In the genomic region with DNA sequence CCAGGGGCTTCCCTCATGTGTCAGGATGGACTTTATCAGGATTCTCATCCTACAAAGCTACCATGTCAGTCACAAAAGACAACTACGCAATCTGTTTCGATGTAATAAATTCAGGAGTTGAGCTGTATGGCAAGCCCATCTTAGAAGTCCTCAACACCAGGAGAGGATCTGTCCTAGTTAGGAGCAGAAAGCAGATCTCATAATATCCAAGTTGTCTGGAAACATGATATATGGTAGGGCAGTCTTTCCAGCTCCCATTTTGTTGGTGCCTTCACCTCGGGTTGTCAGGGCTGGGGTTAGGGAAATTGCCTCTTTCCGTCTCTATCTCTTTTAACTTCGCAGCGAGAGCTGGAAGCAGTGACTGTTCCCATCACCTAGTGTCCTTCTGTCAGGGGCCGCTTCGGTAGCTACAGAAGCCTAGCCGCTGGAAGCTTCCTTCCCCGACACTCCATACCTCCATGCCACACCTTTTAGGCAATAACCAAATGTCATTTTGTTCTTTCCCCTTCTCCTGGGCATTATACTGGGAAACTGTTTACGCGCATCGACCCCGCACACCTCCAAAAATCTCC, we compare ENCODE assay signal across 7 cellular contexts. TPM values are rescaled to one million over a fixed set of nuclear protein-coding genes. Genes with fewer than 3 reads are reported as not detected.
DNase-seq lines count a peak whose midpoint lies in the region; ATAC-seq and TF ChIP-seq lines count a peak whose summit lies in the region.

No MANE protein-coding gene starts in this region.

- H3K36me3 ChIP-seq in H7 (replicated peaks; ENCODE audit: control insufficient read depth, insufficient read depth, low read length): no peaks in the 10 kb centered on the region
- H3K36me3 ChIP-seq in SJSA1: peaks cover 7% of the 10 kb centered on the region; the same call in 1 of the 2 replicates
- H3K36me3 ChIP-seq in fibroblast of lung (ENCODE audit: control insufficient read depth, insufficient read depth, low read length): no peaks in the 10 kb centered on the region
- H3K36me3 ChIP-seq in ovary: no peaks in the 10 kb centered on the region

- 46 to 55% (median 53%) methylated on average over 14 of the region's 14 CpGs for WGBS in ovary, 3 donors

- DNase-seq in H7 (peak; percentile 38), SJSA1 (ENCODE audit: low read depth in 1 of 2, low spot score in 2 of 2) (no peak), fibroblast of lung (ENCODE audit: low read depth in 2 of 2) (no peak), ovary (no peak), GF-D8 (lab: John Stamatoyannopoulos, UW) (no peak)

- H4K20me1 ChIP-seq in fibroblast of lung (ENCODE audit: control insufficient read depth, extremely low read depth, insufficient read depth, low read length): no peaks in the 10 kb centered on the region

- no peak for ATAC-seq in HG02571 (IDR thresholded peaks at IDR 0.05; ENCODE audit: unreplicated experiment)
- ATAC-seq in HG03457 (IDR thresholded peaks at IDR 0.05; ENCODE audit: unreplicated experiment): no peak

- TF ChIP-seq CTCF in fibroblast of lung (conservative IDR thresholded peaks at IDR 0.05 in 1 of 2, IDR thresholded peaks at IDR 0.05 in 1 of 2; ENCODE audit: low read depth in 1 of 2, low read length in 2 of 2) (no peak), ovary (IDR thresholded peaks at IDR 0.05) (no peak)

- H3K79me2 ChIP-seq in fibroblast of lung (ENCODE audit: control insufficient read depth, insufficient read depth, low read length): peaks cover 51% of the 10 kb centered on the region

- H2AFZ ChIP-seq in fibroblast of lung (ENCODE audit: low read length): no peak overlapping the region

- no peak for TF ChIP-seq EP300 in ovary (IDR thresholded peaks at IDR 0.05)

- H3K27ac ChIP-seq in SJSA1: no peak overlapping the region
- H3K27ac ChIP-seq in fibroblast of lung (ENCODE audit: insufficient read depth, low read length): no peak overlapping the region
- no peak overlapping the region for H3K27ac ChIP-seq in ovary

- H3K27me3 ChIP-seq in H7 (ENCODE audit: control insufficient read depth, insufficient read depth, low read length): peaks cover 80% of the 10 kb centered on the region
- H3K27me3 ChIP-seq in SJSA1 (replicated peaks): 0 out of 2 replicates have a peak, but pooled peaks cover 3% of the 10 kb centered on the region
- no peaks in the 10 kb centered on the region for H3K27me3 ChIP-seq in fibroblast of lung (ENCODE audit: control insufficient read depth, insufficient read depth, low read length)
- no peaks in the 10 kb centered on the region for H3K27me3 ChIP-seq in ovary

- peak overlapping the region; percentile 71 for H3K4me3 ChIP-seq in H7 (ENCODE audit: insufficient read depth, low read depth, low read length)
- peak overlapping the region; percentile 98 for H3K4me3 ChIP-seq in SJSA1
- peak overlapping the region; percentile 47 to 81 (median 70) for H3K4me3 ChIP-seq in fibroblast of lung (replicated peaks in 1 of 4; ENCODE audit: control extremely low read depth in 1 of 4, insufficient read depth in 1 of 4, low read depth in 3 of 4, low read length in 4 of 4)
- peak overlapping the region; percentile 86 for H3K4me3 ChIP-seq in ovary

- peaks cover 25% of the 10 kb centered on the region for H3K4me1 ChIP-seq in SJSA1 (replicated peaks)
- peaks cover 6% of the 10 kb centered on the region for H3K4me1 ChIP-seq in fibroblast of lung (ENCODE audit: control insufficient read depth, extremely low read depth, insufficient read depth, low read length)
- peaks cover 4% of the 10 kb centered on the region for H3K4me1 ChIP-seq in ovary (ENCODE audit: insufficient read depth)

- no peak overlapping the region for H3K9ac ChIP-seq in fibroblast of lung (ENCODE audit: insufficient read depth, low read length)

- TF ChIP-seq POLR2A in ovary (IDR thresholded peaks at IDR 0.05): no peak

- H3K9me3 ChIP-seq in SJSA1 (replicated peaks) (no peaks in the 10 kb centered on the region), fibroblast of lung (ENCODE audit: control insufficient read depth, insufficient read depth, low read depth, low read length) (no peaks in the 10 kb centered on the region), ovary (no peaks in the 10 kb centered on the region)

- intact Hi-C loops in ovary (cut with DNase I): no loop called here

- peak overlapping the region; percentile 71 for H3K4me2 ChIP-seq in fibroblast of lung (ENCODE audit: extremely low read depth, insufficient read depth, low read length)

RNA-seq across cellular contexts. Expression of a gene that starts 1.4 kb away (rescaled TPM):
- 8.5 and 14.2 TPM in 2 replicates for total RNA-seq in H7 (2014; rRNA removed; shearing (Covaris generic))
- total RNA-seq in SJSA1 (2014; rRNA removed; shearing (Covaris generic)): 33.8 and 34.7 TPM in 2 replicates
- total RNA-seq in fibroblast of lung: 30.0 and 37.5 TPM in 2 replicates
- polyA plus RNA-seq in fibroblast of lung: 22.8 and 28.5 TPM in 2 replicates
- polyA plus RNA-seq in fibroblast of lung (2012): 26.3 and 27.5 TPM in 2 replicates
- polyA minus RNA-seq in fibroblast of lung (ENCODE audit: low replicate concordance): 37.0 and 50.9 TPM in 2 replicates
- total RNA-seq in ovary: 10 to 100 TPM; 16.0 to 32.4 (median 28.1) TPM
- 10 to 100 TPM in 1 of 2 donors, 1 to 10 TPM in 1; 6.4 to 12.2 TPM for polyA plus RNA-seq in ovary

RNA-seq across cellular contexts. Expression of a gene that starts 42.3 kb away (rescaled TPM):
- 9.6 and 19.3 TPM in 2 replicates for total RNA-seq in H7 (2014; rRNA removed; shearing (Covaris generic))
- not detected in 2 replicates for total RNA-seq in SJSA1 (2014; rRNA removed; shearing (Covaris generic))
- under 0.01 TPM in 2 replicates for total RNA-seq in fibroblast of lung
- 0.20 TPM in 1 of 2 replicates, not detected in the other for polyA plus RNA-seq in fibroblast of lung
- 0.12 and 0.30 TPM in 2 replicates for polyA plus RNA-seq in fibroblast of lung (2012)
- polyA minus RNA-seq in fibroblast of lung (ENCODE audit: low replicate concordance): not detected in 2 replicates
- 1 to 10 TPM in 1 of 7 donors, under 1 TPM in 1, not detected in 5; 0.84 to 5.1 TPM for total RNA-seq in ovary
- polyA plus RNA-seq in ovary: under 1 TPM in 1 of 2 donors, not detected in 1; 0.45 TPM
